8 cellular contexts compared by ENCODE assay signal in the genomic region with DNA sequence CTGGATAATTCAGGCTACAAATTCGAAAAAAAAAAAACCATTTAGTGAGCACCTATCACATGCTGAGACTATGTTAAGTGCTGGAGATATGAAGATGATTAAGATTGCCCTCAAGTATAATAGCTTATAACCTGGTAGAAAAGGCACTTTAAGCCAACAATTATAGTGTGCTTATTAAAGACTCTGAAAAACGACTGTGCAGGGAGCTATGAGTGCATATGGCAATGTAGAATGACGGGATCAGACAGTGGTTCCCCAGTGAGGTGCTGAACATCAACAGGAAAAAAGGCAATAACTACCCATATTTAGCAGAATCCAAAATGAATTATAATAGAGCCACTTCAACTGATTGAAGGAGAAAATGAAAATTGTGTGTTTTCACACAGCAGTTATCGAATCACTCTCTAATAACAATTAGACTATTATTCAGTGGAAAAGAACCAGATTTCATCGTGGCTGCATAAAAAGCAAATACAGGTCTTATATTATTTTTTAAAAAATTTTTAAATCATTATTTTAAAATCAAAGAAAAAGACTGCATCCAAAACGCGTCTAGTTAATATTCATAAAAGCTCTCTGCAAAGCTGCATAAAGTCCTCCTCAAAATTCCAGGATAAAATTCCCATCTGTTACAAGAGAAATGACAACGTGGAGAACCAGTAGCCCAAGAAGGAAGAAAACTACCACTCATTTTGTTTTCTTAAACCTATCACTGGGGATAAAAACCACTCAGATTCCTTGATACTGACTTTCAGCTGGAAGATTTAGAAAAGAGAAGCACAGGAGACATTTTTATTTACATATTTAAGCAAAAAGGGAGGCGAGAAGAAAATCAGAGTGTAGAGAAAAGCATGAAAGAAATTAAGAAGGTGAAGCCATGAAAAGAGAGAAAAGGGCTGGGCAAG. TPM values are rescaled to one million over a fixed set of nuclear protein-coding genes. Genes with fewer than 3 reads are reported as not detected.
DNase-seq lines count a peak whose midpoint lies in the region; ATAC-seq and TF ChIP-seq lines count a peak whose summit lies in the region.

No MANE protein-coding gene starts in this region.

- no peaks in the 10 kb centered on the region for H3K27me3 Mint-ChIP-seq in nephron (ENCODE audit: low read depth)

- no peaks in the 10 kb centered on the region for H3K9me3 Mint-ChIP-seq in nephron

- peak; percentile 57 for DNase-seq in G401 (ENCODE audit: low spot score)
- peak; percentile 54 for DNase-seq in NCI-H69 (lab: John Stamatoyannopoulos, UW)
- peak; percentile 39 for DNase-seq in dermis blood vessel endothelial cell
- no peak for DNase-seq in epidermal melanocyte (ENCODE audit: insufficient read length, low spot score)
- DNase-seq in GM19240 (ENCODE audit: insufficient read length, low spot score) = no peak

- H3K4me1 Mint-ChIP-seq in nephron = peaks cover 23% of the 10 kb centered on the region

- peak overlapping the region; percentile 97 to 99 (median 99) for H3K27ac Mint-ChIP-seq in nephron

- H3K4me3 Mint-ChIP-seq in nephron = peak overlapping the region; percentile 96 to 99 (median 99)

- TF ChIP-seq CTCF in nephron (IDR thresholded peaks at IDR 0.05; ENCODE audit: unreplicated experiment in 3 of 3) = no peak

- no peaks in the 10 kb centered on the region for H3K36me3 Mint-ChIP-seq in nephron (ENCODE audit: low read depth)

- ATAC-seq in HG03442 (IDR thresholded peaks at IDR 0.05; ENCODE audit: unreplicated experiment) (no peak), HG03175 (IDR thresholded peaks at IDR 0.05; ENCODE audit: unreplicated experiment) (no peak)

- in situ Hi-C loops in G401 (cut with HindIII; ENCODE audit: low sequenced_read_pairs) = no loop called here

RNA-seq across cellular contexts. Expression of gene MTMR2, which starts 1.1 kb away (rescaled TPM):
- total RNA-seq in G401 (2014; rRNA removed; shearing (Covaris generic)) = 18.8 and 23.5 TPM in 2 replicates
- total RNA-seq in dermis blood vessel endothelial cell = 63.6 and 131 TPM in 2 replicates

Comparison
In these comparisons a context has a peak if more than half of its experiments do, and no peak if none do; other contexts are left out.
1. DNase-seq: peak in G401 (single experiment), NCI-H69 (single experiment) and dermis blood vessel endothelial cell (single experiment); none in epidermal melanocyte (single experiment) and GM19240 (single experiment).